ENCODE assay signal across 10 cellular contexts in the genomic region with DNA sequence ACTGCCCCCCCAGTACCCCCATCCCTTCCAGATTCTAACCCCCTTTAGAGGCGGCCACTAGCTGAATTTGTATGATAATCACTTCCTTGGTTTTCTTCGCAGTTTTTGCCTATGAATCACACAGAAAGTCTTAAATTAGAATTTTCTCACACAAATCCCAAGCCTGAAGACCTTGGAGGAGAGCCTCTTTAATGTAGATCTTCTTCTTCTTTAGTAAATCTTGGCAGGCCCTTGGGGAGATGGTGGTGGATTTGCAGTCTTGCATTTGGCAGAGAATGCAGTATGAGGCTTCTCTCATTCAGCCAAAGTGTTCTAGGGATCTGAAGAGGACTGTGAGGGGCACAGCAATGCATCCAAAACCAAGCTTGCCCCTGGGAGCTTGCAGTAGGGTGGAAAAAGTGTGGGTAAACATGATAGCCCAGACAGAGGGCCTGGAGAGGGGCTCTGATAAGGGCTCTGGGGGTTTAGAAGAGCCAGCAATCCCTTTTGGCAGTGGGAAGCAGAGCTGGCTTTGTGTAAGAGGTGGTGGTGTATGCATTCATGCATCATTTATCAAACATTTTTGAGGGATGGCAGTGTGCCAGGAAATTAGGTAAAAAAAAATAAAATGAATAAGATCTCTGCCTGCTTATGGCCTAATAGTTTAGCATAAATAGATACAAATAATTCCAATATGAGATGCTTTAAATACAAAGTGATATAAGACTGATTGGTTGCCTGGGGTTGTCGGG. TPM values are rescaled to one million over a fixed set of nuclear protein-coding genes. Genes with fewer than 3 reads are reported as not detected.
DNase-seq lines count a peak whose midpoint lies in the region; ATAC-seq, FAIRE-seq and TF ChIP-seq lines count a peak whose summit lies in the region.
"Had no signal": no experiment of that assay in that cellular context is flagged by ENCODE, and none has a peak within 500 bp of the region (broad histone marks: within the 10 kb centered on the region; RNA-seq: fewer than 3 reads in every experiment).

No MANE protein-coding gene starts in this region.

- H3K4me1 ChIP-seq in keratinocyte (ENCODE audit: control insufficient read depth, extremely low read depth, insufficient read depth, low read length) = peaks cover 57% of the 10 kb centered on the region

- peak overlapping the region; percentile 76 for H3K4me2 ChIP-seq in keratinocyte (ENCODE audit: control insufficient read depth, extremely low read depth, insufficient read depth, low read depth, low read length)

- no peaks in the 10 kb centered on the region for H3K79me2 ChIP-seq in keratinocyte (ENCODE audit: control insufficient read depth, insufficient read depth, low read length)

- H3K27ac ChIP-seq in keratinocyte (ENCODE audit: control insufficient read depth, insufficient read depth, low read length) = peak overlapping the region; percentile 83

- peaks cover 4% of the 10 kb centered on the region for H3K9me3 Mint-ChIP-seq in activated naive CD8-positive, alpha-beta T cell treated with anti-CD3 and anti-CD28 coated beads for 36 hours

- no peak for FAIRE-seq in keratinocyte (lab: Jason Lieb, UNC)
- FAIRE-seq: endothelial cell of umbilical vein had no signal

- H3K4me3 Mint-ChIP-seq in activated naive CD8-positive, alpha-beta T cell treated with anti-CD3 and anti-CD28 coated beads for 36 hours = no peak overlapping the region

- DNase-seq in AG20443 (ENCODE audit: low spot score) = peak; percentile 35
- DNase-seq in HS-27A (ENCODE audit: low read depth) = peak; percentile 81
- no peak for DNase-seq in activated naive CD8-positive, alpha-beta T cell treated with anti-CD3 and anti-CD28 coated beads for 36 hours
- DNase-seq in keratinocyte (ENCODE audit: low read depth, low spot score) = no peak
- DNase-seq in cerebellar nuclear complex (lab: John Stamatoyannopoulos, UW) = no peak
- DNase-seq in NOMO-1 treated with DMSO at 0.1 percent for 48 hours (lab: John Stamatoyannopoulos, UW; ENCODE audit: unreplicated experiment) = no peak
- DNase-seq: naive B cell had no signal

- H3K9ac ChIP-seq in keratinocyte (ENCODE audit: control insufficient read depth, extremely low read depth, insufficient read depth, low read length) = peak overlapping the region; percentile 57

- H3K36me3 Mint-ChIP-seq in activated naive CD8-positive, alpha-beta T cell treated with anti-CD3 and anti-CD28 coated beads for 36 hours = peaks cover 4% of the 10 kb centered on the region

- H3K36me3 ChIP-seq in keratinocyte (ENCODE audit: control insufficient read depth in 2 of 2, extremely low read depth in 1 of 2, insufficient read depth in 2 of 2, low read length in 2 of 2) = no peaks in the 10 kb centered on the region

- H3K27ac Mint-ChIP-seq in activated naive CD8-positive, alpha-beta T cell treated with anti-CD3 and anti-CD28 coated beads for 36 hours = peak overlapping the region; percentile 8

- no peak for TF ChIP-seq CTCF in keratinocyte (optimal IDR thresholded peaks at IDR 0.05 in 1 of 3, IDR thresholded peaks at IDR 0.05 in 1 of 3, conservative IDR thresholded peaks at IDR 0.05 in 1 of 3; ENCODE audit: extremely low read depth in 1 of 3, insufficient read depth in 2 of 3, low read length in 3 of 3)

- peaks cover 57% of the 10 kb centered on the region for H3K4me1 Mint-ChIP-seq in activated naive CD8-positive, alpha-beta T cell treated with anti-CD3 and anti-CD28 coated beads for 36 hours

- H2AFZ ChIP-seq in keratinocyte (ENCODE audit: control insufficient read depth, low read length) = no peak overlapping the region

- dilution Hi-C loops in keratinocyte (cut with MboI; ENCODE audit: extremely low pct_ligation_motif_present, low sequenced_read_pairs) = no loop called here

- peaks cover 2% of the 10 kb centered on the region for H4K20me1 ChIP-seq in keratinocyte (ENCODE audit: control insufficient read depth, extremely low read depth, insufficient read depth, low read length)

- H3K9me3 ChIP-seq in keratinocyte (ENCODE audit: control insufficient read depth, low read depth, low read length) = peaks cover 2% of the 10 kb centered on the region

- no peaks in the 10 kb centered on the region for H3K27me3 ChIP-seq in keratinocyte (ENCODE audit: control insufficient read depth, extremely low read depth, insufficient read depth, low read length)

- ATAC-seq in GM18520 (IDR thresholded peaks at IDR 0.05; ENCODE audit: unreplicated experiment) (no peak), HG02885 (IDR thresholded peaks at IDR 0.05; ENCODE audit: poor library complexity, unreplicated experiment) (no peak)

- H3K27me3 Mint-ChIP-seq in activated naive CD8-positive, alpha-beta T cell treated with anti-CD3 and anti-CD28 coated beads for 36 hours = no peaks in the 10 kb centered on the region

- H3K9me1 ChIP-seq in keratinocyte (ENCODE audit: control insufficient read depth, extremely low read depth, insufficient read depth, low read length) = peaks cover 4% of the 10 kb centered on the region

- H3K4me3 ChIP-seq in keratinocyte (ENCODE audit: control insufficient read depth in 2 of 3, extremely low read depth in 1 of 3, insufficient read depth in 2 of 3, low read depth in 1 of 3, low read length in 3 of 3) = no peak overlapping the region

RNA-seq across cellular contexts. Expression of a gene that starts 7.7 kb away (rescaled TPM):
- total RNA-seq in activated naive CD8-positive, alpha-beta T cell treated with anti-CD3 and anti-CD28 coated beads for 36 hours = 100 to 1,000 TPM; 301 to 302 TPM
- 291 to 499 TPM (median 312 TPM) in 3 replicates for polyA plus RNA-seq in keratinocyte
- 195 TPM for polyA plus RNA-seq in keratinocyte (2011; ENCODE audit: low read depth)
- polyA plus RNA-seq in keratinocyte (2011; cell fraction: cytosol; rRNA removed) = 242 and 602 TPM in 2 replicates
- 229 and 267 TPM in 2 replicates for polyA plus RNA-seq in keratinocyte (2011; cell fraction: nucleus; rRNA removed)
- 281 and 347 TPM in 2 replicates for polyA plus RNA-seq in keratinocyte (2012; ENCODE audit: low replicate concordance)
- 179 to 521 TPM (median 360 TPM) in 3 replicates for polyA minus RNA-seq in keratinocyte
- polyA minus RNA-seq in keratinocyte (2011; cell fraction: cytosol; rRNA and poly(A)+ RNA removed) = 262 TPM
- polyA minus RNA-seq in keratinocyte (2011; cell fraction: nucleus; rRNA and poly(A)+ RNA removed) = 79.0 and 142 TPM in 2 replicates

RNA-seq across cellular contexts. Expression of a gene that starts 43.4 kb away (rescaled TPM):
- not detected for total RNA-seq in activated naive CD8-positive, alpha-beta T cell treated with anti-CD3 and anti-CD28 coated beads for 36 hours
- polyA plus RNA-seq in keratinocyte = not detected in 3 replicates
- not detected for polyA plus RNA-seq in keratinocyte (2011; ENCODE audit: low read depth)
- not detected in 2 replicates for polyA plus RNA-seq in keratinocyte (2011; cell fraction: cytosol; rRNA removed)
- not detected in 2 replicates for polyA plus RNA-seq in keratinocyte (2011; cell fraction: nucleus; rRNA removed)
- not detected in 2 replicates for polyA plus RNA-seq in keratinocyte (2012; ENCODE audit: low replicate concordance)
- polyA minus RNA-seq in keratinocyte = not detected in 3 replicates
- not detected for polyA minus RNA-seq in keratinocyte (2011; cell fraction: cytosol; rRNA and poly(A)+ RNA removed)
- polyA minus RNA-seq in keratinocyte (2011; cell fraction: nucleus; rRNA and poly(A)+ RNA removed) = not detected in 2 replicates
- total RNA-seq: endothelial cell of umbilical vein had no signal
- polyA plus RNA-seq: endothelial cell of umbilical vein had no signal

Comparison
In these comparisons a context has a peak if more than half of its experiments do, and no peak if none do; other contexts are left out.
1. DNase-seq: peak in AG20443 (single experiment) and HS-27A (single experiment); none in activated naive CD8-positive, alpha-beta T cell treated with anti-CD3 and anti-CD28 coated beads for 36 hours (single experiment), keratinocyte (single experiment), cerebellar nuclear complex (0 of 2) and NOMO-1 treated with DMSO at 0.1 percent for 48 hours (single experiment).